Comparison of ENCODE assay signal across 15 cellular contexts in the genomic region with DNA sequence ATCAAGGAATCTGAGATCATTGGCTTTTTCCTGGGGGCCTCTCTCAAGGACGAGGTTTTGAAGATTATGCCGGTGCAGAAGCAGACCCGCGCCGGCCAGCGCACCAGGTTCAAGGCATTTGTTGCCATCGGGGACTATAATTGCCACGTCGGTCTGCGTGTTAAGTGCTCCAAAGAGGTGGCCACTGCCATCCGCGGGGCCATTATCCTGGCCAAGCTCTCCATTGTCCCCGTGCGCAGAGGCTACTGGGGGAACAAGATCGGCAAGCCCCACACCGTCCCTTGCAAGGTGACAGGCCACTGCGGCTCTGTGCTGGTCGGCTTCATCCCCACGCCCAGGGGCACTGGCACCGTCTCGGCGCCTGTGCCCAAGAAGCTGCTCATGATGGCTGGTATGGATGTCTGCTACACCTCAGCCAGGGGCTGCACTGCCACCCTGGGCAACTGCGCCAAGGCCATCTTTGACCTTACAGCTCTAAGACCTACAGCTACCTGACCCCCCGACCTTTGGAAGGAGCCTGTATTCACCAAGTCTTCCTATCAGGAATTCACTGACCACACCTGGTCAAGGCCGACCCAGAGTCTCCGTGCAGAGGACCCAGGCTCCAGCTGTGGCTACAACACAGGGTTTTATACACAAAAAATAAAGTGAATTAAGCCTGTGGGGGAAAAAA.
"Had no signal": no experiment of that assay in that cellular context is flagged by ENCODE, and none has a peak within 500 bp of the region (broad histone marks: within the 10 kb centered on the region; RNA-seq: fewer than 3 reads in every experiment).

No MANE protein-coding gene starts in this region.

- H3K9me3 Mint-ChIP-seq: naive thymus-derived CD8-positive, alpha-beta T cell; stimulated activated effector memory CD8-positive, alpha-beta T cell treated with anti-CD3 and anti-CD28 coated beads, Interleukin-12 subunit alpha, Interleukin-12 subunit beta, amount 100 ng/mL, for 72 hours had no signal

- H3K4me1 ChIP-seq: parathyroid adenoma had no signal

- H3K9me3 ChIP-seq: left lung, sigmoid colon, thoracic aorta had no signal

- H3K4me3 Mint-ChIP-seq: activated naive CD8-positive, alpha-beta T cell; naive thymus-derived CD8-positive, alpha-beta T cell; stimulated activated effector memory CD8-positive, alpha-beta T cell treated with anti-CD3 and anti-CD28 coated beads, Interleukin-12 subunit alpha, Interleukin-12 subunit beta, amount 100 ng/mL, for 72 hours had no signal

- H3K36me3 ChIP-seq: cardiac muscle cell, left lung, sigmoid colon, thoracic aorta had no signal

- H3K79me2 ChIP-seq: parathyroid adenoma had no signal

- H3K36me3 Mint-ChIP-seq: activated naive CD8-positive, alpha-beta T cell; naive thymus-derived CD8-positive, alpha-beta T cell; stimulated activated effector memory CD8-positive, alpha-beta T cell treated with anti-CD3 and anti-CD28 coated beads, Interleukin-12 subunit alpha, Interleukin-12 subunit beta, amount 100 ng/mL, for 72 hours had no signal

- H3K27me3 Mint-ChIP-seq: activated naive CD8-positive, alpha-beta T cell had no signal

- H3K4me3 ChIP-seq: cardiac muscle cell, left lung, sigmoid colon, thoracic aorta had no signal

- H3K27ac Mint-ChIP-seq: activated naive CD8-positive, alpha-beta T cell; naive thymus-derived CD8-positive, alpha-beta T cell; stimulated activated effector memory CD8-positive, alpha-beta T cell treated with anti-CD3 and anti-CD28 coated beads, Interleukin-12 subunit alpha, Interleukin-12 subunit beta, amount 100 ng/mL, for 72 hours had no signal

- DNase-seq: activated CD4-positive, alpha-beta T cell treated with anti-CD3 and anti-CD28 coated beads, Interleukin-2, amount 50 U/mL, for 4 hours; foreskin melanocyte; glutamatergic neuron; hypothalamus; islet precursor cell; naive thymus-derived CD8-positive, alpha-beta T cell; sigmoid colon; stimulated activated CD4-positive, alpha-beta T cell treated with anti-CD3 and anti-CD28 coated beads, Interleukin-4, amount 100 ng/mL, for 24 hours; SW 1271 had no signal

- H3K9ac ChIP-seq: parathyroid adenoma had no signal

- H3K4me1 Mint-ChIP-seq: naive thymus-derived CD8-positive, alpha-beta T cell; stimulated activated effector memory CD8-positive, alpha-beta T cell treated with anti-CD3 and anti-CD28 coated beads, Interleukin-12 subunit alpha, Interleukin-12 subunit beta, amount 100 ng/mL, for 72 hours had no signal

- H3K27me3 ChIP-seq: cardiac muscle cell, left lung, sigmoid colon had no signal

- H3K27ac ChIP-seq: cardiac muscle cell, left lung, parathyroid adenoma, sigmoid colon, thoracic aorta had no signal
